21 cellular contexts compared by ENCODE assay signal in genomic region chr11:44834846-44835245, GRCh38.
DNase-seq lines count a peak whose midpoint lies in the region; ATAC-seq and TF ChIP-seq lines count a peak whose summit lies in the region.
"Had no signal": no experiment of that assay in that cellular context is flagged by ENCODE, and none has a peak within 500 bp of the region (broad histone marks: within the 10 kb centered on the region; RNA-seq: fewer than 3 reads in every experiment).

No MANE protein-coding gene starts in this region.

- TF ChIP-seq POLR2A in transverse colon (IDR thresholded peaks at IDR 0.05), result no peak

- H3K4me1 ChIP-seq in left ventricle myocardium inferior (peaks cover 58% of the 10 kb centered on the region), muscle layer of duodenum (ENCODE audit: control insufficient read depth in 1 of 2, insufficient read depth in 2 of 2, low read length in 2 of 2) (peaks cover 17 to 40% of the 10 kb centered on the region in 2 donors), transverse colon (peaks cover 7 to 24% (median 15%) of the 10 kb centered on the region in 4 donors)

- in situ Hi-C loops in transverse colon (cut with MboI; ENCODE audit: low pct_ligation_motif_present in 1 of 4, low pct_unique_long_range_greater_than_20kb in 1 of 4, low sequenced_read_pairs in 3 of 4), result no loop called here

- peak overlapping the region; percentile 71 for H3K27ac ChIP-seq in left ventricle myocardium inferior (replicated peaks)
- H3K27ac ChIP-seq in muscle layer of duodenum (ENCODE audit: low read length), result peak overlapping the region; percentile 46
- peak overlapping the region; percentile 33 to 82 (median 66) for H3K27ac ChIP-seq in transverse colon
- H3K27ac ChIP-seq: HL-60 had no signal

- intact Hi-C loops in left ventricle myocardium inferior (cut with micrococcal nuclease), result no loop called here
- intact Hi-C loops in transverse colon (cut with DNase I; ENCODE audit: low total_unique reads), result no loop called here

- ATAC-seq in HG02571 (IDR thresholded peaks at IDR 0.05; ENCODE audit: unreplicated experiment), result no peak
- ATAC-seq: stimulated activated naive CD8-positive, alpha-beta T cell treated with anti-CD3 and anti-CD28 coated beads, Interleukin-15, Interleukin-2, amounts not matched to agents 100 U/mL and 50 U/mL, for 24 hours had no signal

- H3K9me3 ChIP-seq in left ventricle myocardium inferior (replicated peaks), result no peaks in the 10 kb centered on the region
- H3K9me3 ChIP-seq in muscle layer of duodenum (ENCODE audit: control insufficient read depth in 1 of 2, low read length in 2 of 2), result no peaks in the 10 kb centered on the region
- H3K9me3 ChIP-seq in transverse colon, result no peaks in the 10 kb centered on the region
- H3K9me3 ChIP-seq: tibial artery had no signal

- H3K4me3 Mint-ChIP-seq in brain, result peak overlapping the region in 2 of 5 experiments; percentile 68 to 77
- H3K4me3 Mint-ChIP-seq: activated T-helper 1 cell treated with anti-CD3 and anti-CD28 coated beads, Interleukin-12 subunit alpha, Interleukin-12 subunit beta, Interleukin-2, Interleukin-4 antibody, amounts not matched to agents 30 ng/mL and 10 ng/mL and 1 ng/mL, durations not matched to agents 14 hours and 24 hours and 36 hours; CD4-positive, alpha-beta memory T cell; immature natural killer cell had no signal

- DNase-seq in left ventricle myocardium inferior (no peak), transverse colon (no peak), DMS79 (lab: John Stamatoyannopoulos, UW) (no peak)
- DNase-seq in effector CD4-positive, alpha-beta T cell, result no peak
- DNase-seq: activated CD4-positive, alpha-beta T cell treated with anti-CD3 and anti-CD28 coated beads for 4 hours; activated naive CD4-positive, alpha-beta T cell treated with anti-CD3 and anti-CD28 coated beads, Interleukin-2, amount 50 U/mL, for 16 hours; CD4-positive, alpha-beta memory T cell; cortex of kidney; DMS 273 treated with DMSO at 0.1 percent for 48 hours; immature natural killer cell; NCI-H1092; NCI-H187 treated with DMSO at 0.1 percent for 48 hours; stimulated activated CD4-positive, alpha-beta T cell treated with anti-CD3 and anti-CD28 coated beads, Interleukin-12 subunit alpha, Interleukin-12 subunit beta, amount 100 ng/mL, for 4 hours; stimulated activated naive CD8-positive, alpha-beta T cell treated with anti-CD3 and anti-CD28 coated beads, Interleukin-15, Interleukin-2, amounts not matched to agents 100 U/mL and 50 U/mL, for 24 hours; tibial artery had no signal

- TF ChIP-seq EP300 in transverse colon (IDR thresholded peaks at IDR 0.05; ENCODE audit: low read depth), result no peak

- H3K36me3 ChIP-seq in left ventricle myocardium inferior (no peaks in the 10 kb centered on the region), muscle layer of duodenum (ENCODE audit: control insufficient read depth in 1 of 2, insufficient read depth in 2 of 2, low read length in 2 of 2) (no peaks in the 10 kb centered on the region), transverse colon (no peaks in the 10 kb centered on the region)
- H3K36me3 ChIP-seq: cardiac muscle cell, tibial artery had no signal

- H3K27me3 ChIP-seq in left ventricle myocardium inferior (ENCODE audit: low read depth) (no peaks in the 10 kb centered on the region), muscle layer of duodenum (ENCODE audit: low read depth, low read length) (no peaks in the 10 kb centered on the region), transverse colon (peaks cover 13% of the 10 kb centered on the region)
- H3K27me3 ChIP-seq: cardiac muscle cell, tibial artery had no signal

- H3K4me3 ChIP-seq in left ventricle myocardium inferior, result no peak overlapping the region
- no peak overlapping the region for H3K4me3 ChIP-seq in muscle layer of duodenum (ENCODE audit: low read depth in 1 of 2, low read length in 2 of 2)
- H3K4me3 ChIP-seq in transverse colon, result no peak overlapping the region
- H3K4me3 ChIP-seq: cardiac muscle cell, tibial artery had no signal

- H3K9me3 Mint-ChIP-seq in brain, result peaks cover 5 to 31% (median 14%) of the 10 kb centered on the region in 5 experiments
- H3K9me3 Mint-ChIP-seq: activated T-helper 1 cell treated with anti-CD3 and anti-CD28 coated beads, Interleukin-12 subunit alpha, Interleukin-12 subunit beta, Interleukin-2, Interleukin-4 antibody, amounts not matched to agents 30 ng/mL and 10 ng/mL and 1 ng/mL, durations not matched to agents 14 hours and 24 hours and 36 hours had no signal

- H3K27ac Mint-ChIP-seq in brain, result peak overlapping the region; percentile 89 to 98 (median 94)
- H3K27ac Mint-ChIP-seq: activated T-helper 1 cell treated with anti-CD3 and anti-CD28 coated beads, Interleukin-12 subunit alpha, Interleukin-12 subunit beta, Interleukin-2, Interleukin-4 antibody, amounts not matched to agents 30 ng/mL and 10 ng/mL and 1 ng/mL, durations not matched to agents 14 hours and 24 hours and 36 hours; immature natural killer cell had no signal

- H3K27me3 Mint-ChIP-seq in brain, result no peaks in the 10 kb centered on the region
- H3K27me3 Mint-ChIP-seq: CD4-positive, alpha-beta memory T cell had no signal

- WGBS in transverse colon (ENCODE audit: low coverage in 1 of 2), 2 donors, result 67 to 88% methylated on average over 1 to 6 of the region's 6 CpGs

- H3K36me3 Mint-ChIP-seq in brain, result peaks cover 22% of the 10 kb centered on the region
- H3K36me3 Mint-ChIP-seq: immature natural killer cell had no signal

- TF ChIP-seq CTCF in brain (conservative IDR thresholded peaks at IDR 0.05), result no peak
- no peak for TF ChIP-seq CTCF in left ventricle myocardium inferior (IDR thresholded peaks at IDR 0.05; ENCODE audit: borderline replicate concordance)
- TF ChIP-seq CTCF in transverse colon (IDR thresholded peaks at IDR 0.05), result no peak

- H3K4me1 Mint-ChIP-seq in brain, result peaks cover 58% of the 10 kb centered on the region
- H3K4me1 Mint-ChIP-seq: immature natural killer cell had no signal
